17 cellular contexts compared by ENCODE assay signal in the genomic region with DNA sequence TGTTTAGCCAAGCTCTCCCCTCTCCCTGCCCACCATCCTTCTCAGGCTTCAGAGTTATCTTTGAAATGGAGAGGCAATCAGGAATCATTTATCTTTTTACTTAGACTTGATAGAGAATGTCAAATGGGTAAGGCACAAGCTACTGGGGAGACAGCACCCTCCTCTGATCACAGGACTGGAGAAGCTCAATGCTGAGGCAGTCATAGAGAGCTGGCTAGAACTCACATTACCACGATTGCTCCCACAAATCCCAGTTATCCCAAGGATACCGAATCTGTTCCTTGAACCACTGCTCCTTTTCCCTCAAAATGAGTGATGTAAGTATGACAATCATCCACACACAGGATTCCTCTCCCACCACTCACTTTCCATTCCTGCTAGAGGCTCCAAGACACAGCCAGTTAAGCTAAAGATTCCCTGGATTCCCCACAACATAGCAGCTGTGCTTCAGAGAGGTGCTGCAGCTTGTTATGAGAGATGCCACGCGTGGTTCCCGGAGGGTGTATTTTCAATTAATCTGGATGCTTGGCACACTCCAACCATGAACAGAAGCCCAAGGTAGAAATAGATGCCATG.
"Had no signal": no experiment of that assay in that cellular context is flagged by ENCODE, and none has a peak within 500 bp of the region (broad histone marks: within the 10 kb centered on the region; RNA-seq: fewer than 3 reads in every experiment).

No MANE protein-coding gene starts in this region.

- H3K4me3 ChIP-seq: esophagus squamous epithelium, lower lobe of right lung, spleen, suprapubic skin, upper lobe of left lung had no signal

- H3K27ac ChIP-seq: lower lobe of right lung, spleen, suprapubic skin, upper lobe of left lung had no signal

- H3K9me3 ChIP-seq: lower lobe of right lung, suprapubic skin, upper lobe of left lung had no signal

- DNase-seq: activated CD4-positive, alpha-beta T cell treated with anti-CD3 and anti-CD28 coated beads, Interleukin-2, amount 50 U/mL, for 4 hours; activated naive CD4-positive, alpha-beta T cell treated with anti-CD3 and anti-CD28 coated beads, Interleukin-2, amount 10 ng/mL, durations not matched to agents 7 days and 5 days; activated T-cell treated with anti-CD3 and anti-CD28 coated beads, Interleukin-2, amount 50 U/mL, for 1 hour; caudate nucleus; esophagus squamous epithelium; glutamatergic neuron; lower lobe of right lung; midbrain; naive B cell; nucleus accumbens; posterior cingulate gyrus; spleen; T-helper 1 cell; T1000; upper lobe of left lung had no signal

- ATAC-seq: activated CD4-positive, CD25-positive, alpha-beta regulatory T cell treated with anti-CD3 and anti-CD28 coated beads, Interleukin-2, amount 50 U/mL, for 24 hours; lower lobe of right lung had no signal

- H3K4me1 ChIP-seq: lower lobe of right lung, spleen, upper lobe of left lung had no signal

- H3K36me3 ChIP-seq: esophagus squamous epithelium, lower lobe of right lung, spleen, suprapubic skin, upper lobe of left lung had no signal

- H3K27me3 ChIP-seq: esophagus squamous epithelium, spleen, suprapubic skin, upper lobe of left lung had no signal
